ENCODE assay signal across 8 cellular contexts in genomic region chr6:27753668-27754407, GRCh38.
DNase-seq lines count a peak whose midpoint lies in the region; ATAC-seq and TF ChIP-seq lines count a peak whose summit lies in the region.

No MANE protein-coding gene starts in this region.

- H3K27me3 ChIP-seq in hepatocyte = no peaks in the 10 kb centered on the region
- H3K27me3 ChIP-seq in sigmoid colon = peaks cover 5 to 28% (median 23%) of the 10 kb centered on the region in 3 donors

- H3K27ac Mint-ChIP-seq in T-cell = peak overlapping the region; percentile 9 to 71

- H3K4me1 ChIP-seq in hepatocyte (ENCODE audit: insufficient read depth) (no peaks in the 10 kb centered on the region), sigmoid colon (peaks cover 0 to 16% (median 11%) of the 10 kb centered on the region in 4 donors)

- no peak for TF ChIP-seq POLR2A in sigmoid colon (IDR thresholded peaks at IDR 0.05)

- ATAC-seq in HG02678 (IDR thresholded peaks at IDR 0.05; ENCODE audit: unreplicated experiment) = peak; percentile 60
- peak in 1 of 4 experiments; percentile 27 for ATAC-seq in T-cell (replicated peaks in 1 of 4)
- no peak for ATAC-seq in HG03139 (IDR thresholded peaks at IDR 0.05; ENCODE audit: unreplicated experiment)

- H3K4me3 Mint-ChIP-seq in T-cell = peak overlapping the region; percentile 82 to 98 (median 89)

- no peaks in the 10 kb centered on the region for H3K36me3 ChIP-seq in hepatocyte (replicated peaks; ENCODE audit: insufficient read depth, low read depth)
- no peaks in the 10 kb centered on the region for H3K36me3 ChIP-seq in sigmoid colon

- no peaks in the 10 kb centered on the region for H3K9me3 Mint-ChIP-seq in T-cell

- peak overlapping the region; percentile 72 for H3K4me2 ChIP-seq in hepatocyte

- no peaks in the 10 kb centered on the region for H3K36me3 Mint-ChIP-seq in T-cell

- H3K4me3 ChIP-seq in hepatocyte (peak overlapping the region; percentile 20), sigmoid colon (peak overlapping the region; percentile 58 to 70 (median 66))

- H3K27ac ChIP-seq in hepatocyte (no peak overlapping the region), sigmoid colon (peak overlapping the region in 2 of 4 donors; percentile 12 to 29)

- peaks cover 30 to 42% (median 37%) of the 10 kb centered on the region in 3 donors for H3K4me1 Mint-ChIP-seq in T-cell

- 1% methylated on average over 12 of the region's 12 CpGs for WGBS in hepatocyte (ENCODE audit: low lambda C conversion rate, missing lambda C conversion rate)
- 1% methylated on average over 12 of the region's 12 CpGs for WGBS in sigmoid colon, 2 donors

- no peaks in the 10 kb centered on the region for H4K20me1 ChIP-seq in hepatocyte (ENCODE audit: insufficient read depth, poor library complexity, severe bottlenecking)

- intact Hi-C loops in sigmoid colon (cut with DNase I) = loop anchor here (1.0 to 10.0 kb wide), 7 partner anchors 67 to 623 kb away; no protein-coding TSS in a partner anchor

- POLR2A ChIA-PET in T-cell (lab: Charles Lee) = interaction anchor here (0.5 to 2.1 kb wide), 8 partner anchors 55 to 1084 kb away, joined by 3 to 8 read pairs (median 3); a partner anchor contains a TSS

- H2AFZ ChIP-seq in hepatocyte = peak overlapping the region; percentile 17

- H3K9me3 ChIP-seq in hepatocyte (ENCODE audit: low read depth) (no peaks in the 10 kb centered on the region), sigmoid colon (no peaks in the 10 kb centered on the region)

- H3K9me2 ChIP-seq in hepatocyte (replicated peaks; ENCODE audit: insufficient read depth) = no peaks in the 10 kb centered on the region

- no peak for TF ChIP-seq EP300 in sigmoid colon (IDR thresholded peaks at IDR 0.05)

- TF ChIP-seq CTCF in GM12874 (IDR thresholded peaks at IDR 0.05; ENCODE audit: insufficient read depth, low read depth, low read length) = 0 out of 2 replicates have a peak, but pooled peaks have one; percentile 17
- TF ChIP-seq CTCF in hepatocyte (IDR thresholded peaks at IDR 0.05; ENCODE audit: poor library complexity) = no peak
- no peak for TF ChIP-seq CTCF in sigmoid colon (IDR thresholded peaks at IDR 0.05)

- peak; percentile 61 to 87 (median 75) for DNase-seq in NCI-H1417 (lab: John Stamatoyannopoulos, UW)
- DNase-seq in T-cell = peak in 33 of 34 experiments; percentile 16 to 64 (median 46)
- DNase-seq in amniotic stem cell (lab: John Stamatoyannopoulos, UW) = peak; percentile 25
- peak; percentile 90 for DNase-seq in hepatocyte (ENCODE audit: low spot score)
- DNase-seq in sigmoid colon = peak; percentile 84

- CTCF ChIA-PET in T-cell (lab: Charles Lee) = interaction anchor here in 1 of 2 donors (0.6 to 2.8 kb wide), 8 partner anchors 10 to 1728 kb away, joined by 3 to 24 read pairs (median 4); a partner anchor contains a TSS

- H3K79me2 ChIP-seq in hepatocyte = no peaks in the 10 kb centered on the region

- peaks cover 0 to 7% of the 10 kb centered on the region in 2 donors for H3K27me3 Mint-ChIP-seq in T-cell

Comparison
In these comparisons a context has a peak if more than half of its experiments do, and no peak if none do; other contexts are left out.
1. DNase-seq: peak in every context shown above with its lines; median percentile 90 in hepatocyte; 84 in sigmoid colon; 75 in NCI-H1417; 46 in T-cell; 25 in amniotic stem cell.